ENCODE assay signal across 1 cellular context in the genomic region with DNA sequence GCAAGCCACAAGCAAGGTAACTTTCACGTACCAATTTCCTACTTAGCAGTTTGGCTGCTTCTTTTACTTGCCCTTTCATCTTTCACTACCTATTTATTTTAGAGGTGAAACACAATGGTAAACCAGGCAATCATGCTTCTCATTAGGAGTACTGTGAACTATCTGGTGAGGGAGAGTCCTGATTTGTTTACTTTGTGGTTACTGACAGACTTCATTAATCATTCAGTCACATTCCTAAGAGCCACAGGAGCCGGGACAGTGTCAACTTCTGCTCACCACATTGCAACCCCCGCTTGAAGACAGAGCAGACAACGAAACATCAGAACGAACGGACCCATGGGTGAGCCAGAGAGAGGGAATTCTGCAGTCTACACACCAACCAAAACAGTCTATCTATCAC.
TF ChIP-seq lines count a peak whose summit lies in the region.

No MANE protein-coding gene starts in this region.

TF ChIP-seq in HEK293, 187 proteins besides CTCF, POLR2A, EP300 and RAD21 (continued from another document):
- TF ChIP-seq BCL11B (tag by site-specific recombination; IDR thresholded peaks at IDR 0.05; ENCODE audit: low read depth), result no peak
- TF ChIP-seq, protein P1, sequence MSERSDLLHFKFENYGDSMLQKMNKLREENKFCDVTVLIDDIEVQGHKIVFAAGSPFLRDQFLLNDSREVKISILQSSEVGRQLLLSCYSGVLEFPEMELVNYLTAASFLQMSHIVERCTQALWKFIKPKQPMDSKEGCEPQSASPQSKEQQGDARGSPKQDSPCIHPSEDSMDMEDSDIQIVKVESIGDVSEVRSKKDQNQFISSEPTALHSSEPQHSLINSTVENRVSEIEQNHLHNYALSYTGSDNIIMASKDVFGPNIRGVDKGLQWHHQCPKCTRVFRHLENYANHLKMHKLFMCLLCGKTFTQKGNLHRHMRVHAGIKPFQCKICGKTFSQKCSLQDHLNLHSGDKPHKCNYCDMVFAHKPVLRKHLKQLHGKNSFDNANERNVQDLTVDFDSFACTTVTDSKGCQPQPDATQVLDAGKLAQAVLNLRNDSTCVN (tag by site-specific recombination; optimal IDR thresholded peaks at IDR 0.05), result no peak
TF ChIP-seq in HEK293: peak in this region for 12.
